ENCODE assay signal across 22 cellular contexts in the genomic region with DNA sequence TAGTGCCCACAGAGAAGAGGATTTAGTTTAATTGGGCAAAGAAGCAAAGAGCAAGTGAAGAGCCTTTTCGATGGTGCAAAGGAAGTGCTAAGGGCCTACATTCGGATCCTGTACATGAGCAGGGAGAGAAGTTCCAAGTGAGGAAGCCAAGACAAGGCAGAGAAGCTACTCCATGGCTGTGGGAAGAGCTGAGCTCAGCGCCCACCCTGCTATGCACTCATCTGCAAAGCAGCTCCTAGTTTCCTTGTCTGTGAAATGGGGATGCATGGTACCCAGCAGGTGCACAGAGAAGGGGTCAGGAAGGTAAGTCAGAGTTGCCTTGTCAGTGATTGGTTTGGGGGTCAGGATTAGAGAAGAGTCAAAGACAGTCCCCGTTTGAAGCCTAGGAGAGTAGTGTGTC.
"Had no signal": no experiment of that assay in that cellular context is flagged by ENCODE, and none has a peak within 500 bp of the region (broad histone marks: within the 10 kb centered on the region; RNA-seq: fewer than 3 reads in every experiment).

No MANE protein-coding gene starts in this region.

- H3K27me3 ChIP-seq: SJSA1 had no signal

- H3K4me3 ChIP-seq: SJSA1, SK-N-MC had no signal

- H3K27ac ChIP-seq: HL-60, SJSA1, SK-N-MC had no signal

- FAIRE-seq: HTR-8/SVneo, RCC 7860 had no signal

- H3K9me3 ChIP-seq: SJSA1 had no signal

- DNase-seq: KBM-7, MV-4-11, NCI-H1048, NCI-H1105 treated with DMSO at 0.1 percent for 48 hours, NCI-H1417 treated with DMSO at 0.1 percent for 48 hours, NCI-H146, NCI-H1694 treated with DMSO at 0.1 percent for 48 hours, NCI-H1930, NCI-H2081, NCI-H2107, NCI-H2227 treated with DMSO at 0.1 percent for 48 hours, NCI-H524, NCI-H526 treated with DMSO at 0.1 percent for 48 hours, NCI-H748 treated with DMSO at 0.1 percent for 48 hours, Right ventricle myocardium superior, RPMI8226, SIG-M5 had no signal

- H3K4me1 ChIP-seq: SJSA1 had no signal
